ENCODE assay signal across 8 cellular contexts in genomic region chr19:40598918-40599307, GRCh38. TPM values are rescaled to one million over a fixed set of nuclear protein-coding genes. Genes with fewer than 3 reads are reported as not detected.
A peak's percentile ranks its signal among the peaks of the same experiment; 100 is the strongest.
DNase-seq lines count a peak whose midpoint lies in the region; ATAC-seq and TF ChIP-seq lines count a peak whose summit lies in the region.

No MANE protein-coding gene starts in this region.

- H3K4me3 Mint-ChIP-seq in activated T-helper 1 cell treated with anti-CD3 and anti-CD28 coated beads, Interleukin-12 subunit alpha, Interleukin-12 subunit beta, Interleukin-2, Interleukin-4 antibody, amounts not matched to agents 30 ng/mL and 10 ng/mL and 1 ng/mL, durations not matched to agents 14 hours and 24 hours and 36 hours, result no peak overlapping the region
- H3K4me3 Mint-ChIP-seq in naive B cell, result peak overlapping the region in 5 of 8 donors; percentile 41 to 77 (median 57)

- H3K27ac Mint-ChIP-seq in activated T-helper 1 cell treated with anti-CD3 and anti-CD28 coated beads, Interleukin-12 subunit alpha, Interleukin-12 subunit beta, Interleukin-2, Interleukin-4 antibody, amounts not matched to agents 30 ng/mL and 10 ng/mL and 1 ng/mL, durations not matched to agents 14 hours and 24 hours and 36 hours, result peak overlapping the region; percentile 3
- peak overlapping the region in 1 of 6 donors; percentile 69 for H3K27ac Mint-ChIP-seq in naive B cell

- ATAC-seq in naive B cell (ENCODE audit: low read depth in 2 of 2) (no peak), lower lobe of right lung (no peak)

- no peaks in the 10 kb centered on the region for H3K9me3 ChIP-seq in AG04450 (ENCODE audit: control insufficient read depth, insufficient read depth, low read length)
- H3K9me3 ChIP-seq in DOHH2 (ENCODE audit: control insufficient read depth, insufficient read depth, low read length), result no peaks in the 10 kb centered on the region
- H3K9me3 ChIP-seq in lower lobe of right lung, result no peaks in the 10 kb centered on the region

- peaks cover 14% of the 10 kb centered on the region for H3F3A ChIP-seq in DOHH2 (ENCODE audit: control insufficient read depth, insufficient read depth)

- peaks cover 8% of the 10 kb centered on the region; the same call in 1 of the 2 replicates for H4K20me1 ChIP-seq in DOHH2 (ENCODE audit: control insufficient read depth, insufficient read depth, low read depth, low read length)

- DNase-seq in AG04450 (ENCODE audit: low read depth, low spot score) (no peak), naive B cell (no peak), T-helper 9 cell (no peak), lower lobe of right lung (no peak)
- DNase-seq in activated T-helper 1 cell treated with anti-CD3 and anti-CD28 coated beads, Interleukin-12 subunit alpha, Interleukin-12 subunit beta, Interleukin-2, Interleukin-4 antibody, amounts not matched to agents 30 ng/mL and 10 ng/mL and 1 ng/mL, durations not matched to agents 14 hours and 24 hours and 36 hours (ENCODE audit: low spot score), result no peak
- DNase-seq in central memory CD4-positive, alpha-beta T cell, result no peak
- no peak for DNase-seq in activated CD4-positive, alpha-beta T cell treated with anti-CD3 and anti-CD28 coated beads, Interleukin-2, amount 50 U/mL, for 4 hours

- intact Hi-C loops in activated T-helper 1 cell treated with anti-CD3 and anti-CD28 coated beads, Interleukin-12 subunit alpha, Interleukin-12 subunit beta, Interleukin-2, Interleukin-4 antibody, amounts not matched to agents 30 ng/mL and 10 ng/mL and 1 ng/mL, durations not matched to agents 14 hours and 24 hours and 36 hours (cut with micrococcal nuclease), result loop anchor here (1.0 to 2.0 kb wide), 5 partner anchors 16 to 294 kb away; no protein-coding TSS in a partner anchor
- intact Hi-C loops in lower lobe of right lung (cut with DNase I), result no loop called here

- peaks cover 56% of the 10 kb centered on the region for H3K4me1 Mint-ChIP-seq in activated T-helper 1 cell treated with anti-CD3 and anti-CD28 coated beads, Interleukin-12 subunit alpha, Interleukin-12 subunit beta, Interleukin-2, Interleukin-4 antibody, amounts not matched to agents 30 ng/mL and 10 ng/mL and 1 ng/mL, durations not matched to agents 14 hours and 24 hours and 36 hours (ENCODE audit: low read depth)
- peaks cover 44 to 54% (median 52%) of the 10 kb centered on the region in 3 donors for H3K4me1 Mint-ChIP-seq in naive B cell

- H3K4me1 ChIP-seq in DOHH2 (ENCODE audit: control insufficient read depth, low read length), result peaks cover 66% of the 10 kb centered on the region
- H3K4me1 ChIP-seq in lower lobe of right lung, result peaks cover 66% of the 10 kb centered on the region

- H3K36me3 ChIP-seq in DOHH2 (ENCODE audit: control insufficient read depth, low read length), result no peaks in the 10 kb centered on the region
- no peaks in the 10 kb centered on the region for H3K36me3 ChIP-seq in lower lobe of right lung

- peak overlapping the region; percentile 77 for H3K4me2 ChIP-seq in DOHH2 (ENCODE audit: low read length)

- POLR2A ChIA-PET in AG04450 (lab: Yijun Ruan, JAX), result interaction anchor here (0.5 to 1.2 kb wide), 5 partner anchors 47 to 173 kb away, joined by 3 to 6 read pairs (median 3); no protein-coding TSS in a partner anchor

- H3K36me3 Mint-ChIP-seq in activated T-helper 1 cell treated with anti-CD3 and anti-CD28 coated beads, Interleukin-12 subunit alpha, Interleukin-12 subunit beta, Interleukin-2, Interleukin-4 antibody, amounts not matched to agents 30 ng/mL and 10 ng/mL and 1 ng/mL, durations not matched to agents 14 hours and 24 hours and 36 hours (ENCODE audit: low read depth), result no peaks in the 10 kb centered on the region
- H3K36me3 Mint-ChIP-seq in naive B cell, result no peaks in the 10 kb centered on the region

- no peaks in the 10 kb centered on the region for H3K9me2 ChIP-seq in DOHH2 (replicated peaks; ENCODE audit: control insufficient read depth, low read length)

- H3K9me3 Mint-ChIP-seq in activated T-helper 1 cell treated with anti-CD3 and anti-CD28 coated beads, Interleukin-12 subunit alpha, Interleukin-12 subunit beta, Interleukin-2, Interleukin-4 antibody, amounts not matched to agents 30 ng/mL and 10 ng/mL and 1 ng/mL, durations not matched to agents 14 hours and 24 hours and 36 hours, result no peaks in the 10 kb centered on the region
- peaks cover 0 to 1% (median 0%) of the 10 kb centered on the region in 7 donors for H3K9me3 Mint-ChIP-seq in naive B cell

- CTCF ChIA-PET in AG04450 (lab: Charles Lee), result interaction anchor here (0.6 to 2.9 kb wide), 9 partner anchors 16 to 301 kb away, joined by 3 to 15 read pairs (median 4); no protein-coding TSS in a partner anchor

- H3K27me3 Mint-ChIP-seq in activated T-helper 1 cell treated with anti-CD3 and anti-CD28 coated beads, Interleukin-12 subunit alpha, Interleukin-12 subunit beta, Interleukin-2, Interleukin-4 antibody, amounts not matched to agents 30 ng/mL and 10 ng/mL and 1 ng/mL, durations not matched to agents 14 hours and 24 hours and 36 hours (ENCODE audit: insufficient read depth), result peaks cover 49% of the 10 kb centered on the region
- peaks cover 27 to 70% (median 49%) of the 10 kb centered on the region in 3 donors for H3K27me3 Mint-ChIP-seq in naive B cell

- no peaks in the 10 kb centered on the region for H3K27me3 ChIP-seq in AG04450 (ENCODE audit: control insufficient read depth, insufficient read depth, low read length)
- peaks cover 51% of the 10 kb centered on the region for H3K27me3 ChIP-seq in DOHH2 (ENCODE audit: control insufficient read depth, low read length)
- peaks cover 68% of the 10 kb centered on the region for H3K27me3 ChIP-seq in lower lobe of right lung (ENCODE audit: low read depth)

- H3K27ac ChIP-seq in AG04450 (ENCODE audit: low read depth, low read length) (no peak overlapping the region), DOHH2 (ENCODE audit: low read depth, low read length) (no peak overlapping the region), lower lobe of right lung (no peak overlapping the region)

- H3K4me3 ChIP-seq in AG04450 (ENCODE audit: low read depth, low read length) (peak overlapping the region; percentile 20; the same call in 1 of the 2 replicates), DOHH2 (ENCODE audit: low read length) (peak overlapping the region; percentile 77), lower lobe of right lung (no peak overlapping the region)

- TF ChIP-seq CTCF in AG04450 (IDR thresholded peaks at IDR 0.05; ENCODE audit: low read depth, low read length) (no peak), DOHH2 (IDR thresholded peaks at IDR 0.05; ENCODE audit: low read depth, low read length, poor library complexity, severe bottlenecking) (peak; percentile 10), lower lobe of right lung (IDR thresholded peaks at IDR 0.05) (no peak)

- H3K79me2 ChIP-seq in DOHH2 (ENCODE audit: control insufficient read depth, low read length), result no peaks in the 10 kb centered on the region

RNA-seq across cellular contexts. Expression of gene LTBP4, which starts 2.3 kb away (rescaled TPM):
- polyA plus RNA-seq in AG04450 (2011; rRNA removed) (41.3 and 70.3 TPM in 2 replicates), naive B cell (ENCODE audit: low read depth in 6 of 6) (10 to 100 TPM in 5 of 6 donors, 1 to 10 TPM in 1; 9.6 to 18.1 (median 14.5) TPM)
- 41.9 and 53.5 TPM in 2 replicates for polyA minus RNA-seq in AG04450 (2011; rRNA and poly(A)+ RNA removed)
- total RNA-seq in activated T-helper 1 cell treated with anti-CD3 and anti-CD28 coated beads, Interleukin-12 subunit alpha, Interleukin-12 subunit beta, Interleukin-2, Interleukin-4 antibody, amounts not matched to agents 30 ng/mL and 10 ng/mL and 1 ng/mL, durations not matched to agents 14 hours and 24 hours and 36 hours, result 107 and 116 TPM in 2 replicates
- 316 TPM for total RNA-seq in lower lobe of right lung

RNA-seq across cellular contexts. Expression of gene SHKBP1, which starts 22.2 kb away (rescaled TPM):
- polyA plus RNA-seq in AG04450 (2011; rRNA removed) (42.5 and 62.7 TPM in 2 replicates), naive B cell (ENCODE audit: low read depth in 6 of 6) (100 to 1,000 TPM; 125 to 196 (median 152) TPM)
- 65.5 and 108 TPM in 2 replicates for polyA minus RNA-seq in AG04450 (2011; rRNA and poly(A)+ RNA removed)
- 102 and 113 TPM in 2 replicates for total RNA-seq in activated T-helper 1 cell treated with anti-CD3 and anti-CD28 coated beads, Interleukin-12 subunit alpha, Interleukin-12 subunit beta, Interleukin-2, Interleukin-4 antibody, amounts not matched to agents 30 ng/mL and 10 ng/mL and 1 ng/mL, durations not matched to agents 14 hours and 24 hours and 36 hours
- 91.2 TPM for total RNA-seq in lower lobe of right lung
